ENCODE assay signal across 17 cellular contexts in genomic region chr1:186848509-186849130, GRCh38. TPM values are rescaled to one million over a fixed set of nuclear protein-coding genes. Genes with fewer than 3 reads are reported as not detected.
DNase-seq lines count a peak whose midpoint lies in the region; ATAC-seq and TF ChIP-seq lines count a peak whose summit lies in the region.
"Had no signal": no experiment of that assay in that cellular context is flagged by ENCODE, and none has a peak within 500 bp of the region (broad histone marks: within the 10 kb centered on the region; RNA-seq: fewer than 3 reads in every experiment).

No MANE protein-coding gene starts in this region.

- no peaks in the 10 kb centered on the region for H3K9me1 ChIP-seq in IMR-90 (ENCODE audit: insufficient read depth, low read length)

- no peak overlapping the region for H2AK9ac ChIP-seq in IMR-90 (replicated peaks; ENCODE audit: low read depth, low read length, poor library complexity)

- no peak overlapping the region for H2AFZ ChIP-seq in IMR-90 (replicated peaks; ENCODE audit: low read length, poor library complexity)

- no peak overlapping the region for H2BK20ac ChIP-seq in IMR-90 (ENCODE audit: low read depth, low read length)

- H3K4me2 ChIP-seq in IMR-90 (ENCODE audit: low read depth, low read length): no peak overlapping the region

- no peak overlapping the region for H3K56ac ChIP-seq in IMR-90 (ENCODE audit: extremely low read depth, insufficient read depth, low read length)

- ATAC-seq in IMR-90 (ENCODE audit: low read depth) (no peak; the same call in 1 of the 2 replicates), HG02642 (IDR thresholded peaks at IDR 0.05; ENCODE audit: poor library complexity, unreplicated experiment) (no peak), WTC11 (no peak)

- H3K4me3 Mint-ChIP-seq in dendritic cell treated with granulocyte-macrophage colony-stimulating factor and Interleukin-4, amounts not matched to agents 40 ng/mL and 50 ng/mL, for 4 days: peak overlapping the region; percentile 58
- H3K4me3 Mint-ChIP-seq in WTC11 (no peak overlapping the region), glutamatergic neuron (ENCODE audit: unreplicated experiment) (no peak overlapping the region)

- peaks cover 44% of the 10 kb centered on the region for H3K4me1 Mint-ChIP-seq in dendritic cell treated with granulocyte-macrophage colony-stimulating factor and Interleukin-4, amounts not matched to agents 40 ng/mL and 50 ng/mL, for 4 days (ENCODE audit: low read depth)
- H3K4me1 Mint-ChIP-seq in WTC11: no peaks in the 10 kb centered on the region
- no peaks in the 10 kb centered on the region for H3K4me1 Mint-ChIP-seq in glutamatergic neuron (ENCODE audit: low read depth, unreplicated experiment)

- no peak overlapping the region for H4K5ac ChIP-seq in IMR-90 (ENCODE audit: low read depth, low read length)

- no peaks in the 10 kb centered on the region for H3K9me3 ChIP-seq in IMR-90 (ENCODE audit: control insufficient read depth, insufficient read depth, low read length)
- H3K9me3 ChIP-seq in mesodermal cell (ENCODE audit: control insufficient read depth, low read length): no peaks in the 10 kb centered on the region
- H3K9me3 ChIP-seq: breast epithelium, prostate gland, testis had no signal

- H3K36me3 Mint-ChIP-seq in dendritic cell treated with granulocyte-macrophage colony-stimulating factor and Interleukin-4, amounts not matched to agents 40 ng/mL and 50 ng/mL, for 4 days (ENCODE audit: low read depth): peaks cover 6% of the 10 kb centered on the region
- no peaks in the 10 kb centered on the region for H3K36me3 Mint-ChIP-seq in WTC11
- no peaks in the 10 kb centered on the region for H3K36me3 Mint-ChIP-seq in glutamatergic neuron (ENCODE audit: unreplicated experiment)

- H4K91ac ChIP-seq in IMR-90 (ENCODE audit: insufficient read depth, low read depth, low read length): no peak overlapping the region

- BruUV-seq in IMR-90 (replicated peaks; lab: Mats Ljungman, UMichigan): no TSS peak

- intact Hi-C loops in IMR-90 (cut with micrococcal nuclease): no loop called here
- intact Hi-C loops in dendritic cell treated with granulocyte-macrophage colony-stimulating factor and Interleukin-4, amounts not matched to agents 40 ng/mL and 50 ng/mL, for 4 days (cut with micrococcal nuclease): loop anchor here (2.0 kb wide), 1 partner anchor 20 kb away; the partner anchor contains the start of gene PLA2G4A

- no peak overlapping the region for H2BK5ac ChIP-seq in IMR-90 (ENCODE audit: low read depth, low read length, poor library complexity, severe bottlenecking)

- dilution Hi-C loops in IMR-90 (cut with HindIII; ENCODE audit: low sequenced_read_pairs, unreplicated experiment): no loop called here

- H4K20me1 ChIP-seq in IMR-90 (ENCODE audit: insufficient read depth, low read length): no peaks in the 10 kb centered on the region

- no peaks in the 10 kb centered on the region for H3K27me3 ChIP-seq in IMR-90 (ENCODE audit: control insufficient read depth, insufficient read depth, low read length)
- H3K27me3 ChIP-seq: breast epithelium, testis had no signal

- H3K27me3 Mint-ChIP-seq in dendritic cell treated with granulocyte-macrophage colony-stimulating factor and Interleukin-4, amounts not matched to agents 40 ng/mL and 50 ng/mL, for 4 days: no peaks in the 10 kb centered on the region
- H3K27me3 Mint-ChIP-seq in WTC11 (ENCODE audit: low read depth) (no peaks in the 10 kb centered on the region), glutamatergic neuron (ENCODE audit: unreplicated experiment) (no peaks in the 10 kb centered on the region)

- H3K9me3 Mint-ChIP-seq in dendritic cell treated with granulocyte-macrophage colony-stimulating factor and Interleukin-4, amounts not matched to agents 40 ng/mL and 50 ng/mL, for 4 days: no peaks in the 10 kb centered on the region
- H3K9me3 Mint-ChIP-seq in WTC11 (no peaks in the 10 kb centered on the region), glutamatergic neuron (ENCODE audit: unreplicated experiment) (no peaks in the 10 kb centered on the region)

- no peak overlapping the region for H4K8ac ChIP-seq in IMR-90 (ENCODE audit: low read depth in 2 of 2, low read length in 2 of 2)

- H3K36me3 ChIP-seq in IMR-90 (ENCODE audit: control insufficient read depth, insufficient read depth, low read length): no peaks in the 10 kb centered on the region
- no peaks in the 10 kb centered on the region for H3K36me3 ChIP-seq in mesodermal cell (ENCODE audit: control insufficient read depth, insufficient read depth, low read length)
- H3K36me3 ChIP-seq: breast epithelium, prostate gland had no signal

- no peak overlapping the region for H3K4ac ChIP-seq in IMR-90 (ENCODE audit: low read depth, low read length)

- POLR2A ChIA-PET in IMR-90 (lab: Charles Lee; ENCODE audit: unreplicated experiment) (no interaction called here), WTC11 (lab: Charles Lee) (no interaction called here)

- no peak for TF ChIP-seq RAD21 in IMR-90 (IDR thresholded peaks at IDR 0.05; ENCODE audit: low read length)

- H3K18ac ChIP-seq in IMR-90 (ENCODE audit: low read depth, low read length): no peak overlapping the region

- H3K27ac Mint-ChIP-seq in dendritic cell treated with granulocyte-macrophage colony-stimulating factor and Interleukin-4, amounts not matched to agents 40 ng/mL and 50 ng/mL, for 4 days: peak overlapping the region; percentile 82
- H3K27ac Mint-ChIP-seq in WTC11 (no peak overlapping the region; the same call in 1 of the 2 replicates), glutamatergic neuron (ENCODE audit: unreplicated experiment) (no peak overlapping the region)

- CTCF ChIA-PET in IMR-90 (lab: Yijun Ruan, JAX) (no interaction called here), WTC11 (lab: Charles Lee) (no interaction called here)

- no peak overlapping the region for H2BK120ac ChIP-seq in IMR-90 (ENCODE audit: low read depth, low read length)

- no peak for TF ChIP-seq POLR2A in IMR-90 (IDR thresholded peaks at IDR 0.05; ENCODE audit: low read depth, low read length)

- H3K9ac ChIP-seq in IMR-90 (ENCODE audit: low read depth, low read length): no peak overlapping the region

- no peaks in the 10 kb centered on the region for H3K4me1 ChIP-seq in IMR-90 (ENCODE audit: control insufficient read depth, insufficient read depth, low read length)
- H3K4me1 ChIP-seq in mesodermal cell (ENCODE audit: control insufficient read depth, insufficient read depth, low read length, poor library complexity, severe bottlenecking): peaks cover 6% of the 10 kb centered on the region
- H3K4me1 ChIP-seq: breast epithelium, prostate gland, testis had no signal

- H2BK15ac ChIP-seq in IMR-90 (ENCODE audit: low read depth, low read length): no peak overlapping the region

- in situ Hi-C loops in IMR-90 (cut with MboI; ENCODE audit: low sequenced_read_pairs): no loop called here

- TF ChIP-seq CTCF in 22Rv1 (IDR thresholded peaks at IDR 0.05): no peak
- TF ChIP-seq CTCF in IMR-90 (conservative IDR thresholded peaks at IDR 0.05; ENCODE audit: low read depth, low read length): no peak
- TF ChIP-seq CTCF in WTC11 (IDR thresholded peaks at IDR 0.05): no peak
- no peak for TF ChIP-seq CTCF in glutamatergic neuron (IDR thresholded peaks at IDR 0.05; ENCODE audit: partially characterized antibody, unreplicated experiment)

- DNase-seq in IMR-90: peak; percentile 21
- no peak for DNase-seq in GF-D8 (lab: John Stamatoyannopoulos, UW)
- DNase-seq in WTC11 (ENCODE audit: low spot score): no peak
- no peak for DNase-seq in glutamatergic neuron
- DNase-seq: Karpas-422; midbrain; NCI-H1417; stimulated activated CD4-positive, alpha-beta T cell treated with anti-CD3 and anti-CD28 coated beads, Interleukin-2, amount 100 ng/mL, for 24 hours had no signal

- H3K27ac ChIP-seq in 22Rv1: peak overlapping the region; percentile 30
- H3K27ac ChIP-seq in IMR-90 (ENCODE audit: insufficient read depth, low read length): no peak overlapping the region
- H3K27ac ChIP-seq in mesodermal cell (ENCODE audit: low read depth, low read length, severe bottlenecking): peak overlapping the region; percentile 36
- H3K27ac ChIP-seq: prostate gland, testis, VCaP had no signal

- H3K14ac ChIP-seq in IMR-90 (replicated peaks; ENCODE audit: low read depth, low read length): no peak overlapping the region; the same call in 1 of the 2 replicates

- no peak overlapping the region for H3K23ac ChIP-seq in IMR-90 (ENCODE audit: low read depth, low read length)

- H3K4me3 ChIP-seq in IMR-90 (ENCODE audit: insufficient read depth, low read depth, low read length) (no peak overlapping the region), mesodermal cell (ENCODE audit: extremely low read depth, insufficient read depth, low read length, poor library complexity, severe bottlenecking) (no peak overlapping the region)
- H3K4me3 ChIP-seq: breast epithelium, prostate gland, testis had no signal

- no peak overlapping the region for H2AK5ac ChIP-seq in IMR-90 (ENCODE audit: low read depth, low read length)

- no peaks in the 10 kb centered on the region for H3K79me1 ChIP-seq in IMR-90 (ENCODE audit: low read depth in 1 of 2, low read length in 2 of 2)

TF ChIP-seq in IMR-90, 13 proteins besides CTCF, POLR2A, EP300 and RAD21 (continues in another document):
- no peak for TF ChIP-seq CHD1 (IDR thresholded peaks at IDR 0.05; ENCODE audit: low read depth, low read length)
- TF ChIP-seq, protein P1, sequence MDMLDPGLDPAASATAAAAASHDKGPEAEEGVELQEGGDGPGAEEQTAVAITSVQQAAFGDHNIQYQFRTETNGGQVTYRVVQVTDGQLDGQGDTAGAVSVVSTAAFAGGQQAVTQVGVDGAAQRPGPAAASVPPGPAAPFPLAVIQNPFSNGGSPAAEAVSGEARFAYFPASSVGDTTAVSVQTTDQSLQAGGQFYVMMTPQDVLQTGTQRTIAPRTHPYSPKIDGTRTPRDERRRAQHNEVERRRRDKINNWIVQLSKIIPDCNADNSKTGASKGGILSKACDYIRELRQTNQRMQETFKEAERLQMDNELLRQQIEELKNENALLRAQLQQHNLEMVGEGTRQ (IDR thresholded peaks at IDR 0.05; ENCODE audit: low read depth, low read length): no peak

TF ChIP-seq in WTC11, 78 proteins besides CTCF, POLR2A, EP300 and RAD21 (continues in another document):
- TF ChIP-seq ZNF671 (CRISPR knock-in tag; IDR thresholded peaks at IDR 0.05): no peak
- no peak for TF ChIP-seq RELA (CRISPR knock-in tag; IDR thresholded peaks at IDR 0.05; ENCODE audit: borderline replicate concordance)
- no peak for TF ChIP-seq ZMAT4 (CRISPR knock-in tag; IDR thresholded peaks at IDR 0.05)
- no peak for TF ChIP-seq EMX1 (CRISPR knock-in tag; IDR thresholded peaks at IDR 0.05)

RNA-seq across cellular contexts. Expression of gene PLA2G4A, which starts 19.9 kb away (rescaled TPM):
- 3.8 and 4.4 TPM in 2 replicates for total RNA-seq in IMR-90 (2012; rRNA removed)
- polyA plus RNA-seq in IMR-90 (2012; rRNA removed): 1.6 TPM in 2 replicates
- 0.22 and 0.39 TPM in 2 replicates for polyA plus RNA-seq in IMR-90 (2012; cell fraction: cytosol; rRNA removed)
- 0.04 and 0.80 TPM in 2 replicates for polyA plus RNA-seq in IMR-90 (2012; cell fraction: nucleus; rRNA removed; ENCODE audit: low replicate concordance)
- polyA plus RNA-seq in mesodermal cell (2013, experiment 1 of 2): 4.7 TPM
- polyA plus RNA-seq in mesodermal cell (2013, experiment 2 of 2): 3.6 TPM
- total RNA-seq in WTC11 (2021): 1.3 to 1.5 TPM (median 1.4 TPM) in 3 replicates
- total RNA-seq in glutamatergic neuron (ENCODE audit: unreplicated experiment): not detected
- total RNA-seq: OCI-LY7 had no signal
